In genomic region chr1:21105807-21106206, GRCh38 we compare ENCODE assay signal across 9 cellular contexts.
"Had no signal": no experiment of that assay in that cellular context is flagged by ENCODE, and none has a peak within 500 bp of the region (broad histone marks: within the 10 kb centered on the region; RNA-seq: fewer than 3 reads in every experiment).

No MANE protein-coding gene starts in this region.

- H3K4me3 ChIP-seq: GM23248, K562 had no signal

- ATAC-seq: K562 had no signal

- FAIRE-seq: H1, H54, K562 had no signal

- H3K9ac ChIP-seq: GM23248 had no signal

- H3K27ac ChIP-seq: GM23248, HL-60 had no signal

- H3K9me3 Mint-ChIP-seq: H9 had no signal

- H3K4me3 Mint-ChIP-seq: H9 had no signal

- DNase-seq: GM23248, H9, HCEC 1CT, IMR-90, KG1 had no signal

- H2AFZ ChIP-seq: GM23248 had no signal
